ENCODE assay signal across 11 cellular contexts in genomic region chr15:87429754-87430153, GRCh38.
"Had no signal": no experiment of that assay in that cellular context is flagged by ENCODE, and none has a peak within 500 bp of the region (broad histone marks: within the 10 kb centered on the region; RNA-seq: fewer than 3 reads in every experiment).

No MANE protein-coding gene starts in this region.

- DNase-seq: GM23248, GOT3, H7, H9, HCEC 1CT, HFFc6 had no signal

- H3K9ac ChIP-seq: GM23248 had no signal

- FAIRE-seq: H1, H54 had no signal

- H3K4me2 ChIP-seq: GM23338 had no signal

- H2AFZ ChIP-seq: GM23248, GM23338 had no signal

- H3K4me1 ChIP-seq: HAP-1 had no signal

- H3K9me3 ChIP-seq: HAP-1 had no signal

- ATAC-seq: GM23338, HCT116 had no signal

- H3K27ac ChIP-seq: GM23248 had no signal

- H3K36me3 ChIP-seq: HAP-1 had no signal

- H3K4me3 ChIP-seq: GM23248, GM23338, HAP-1 had no signal
